ENCODE assay signal across 34 cellular contexts in genomic region chr3:40843208-40843624, GRCh38.
"Had no signal": no experiment of that assay in that cellular context is flagged by ENCODE, and none has a peak within 500 bp of the region (broad histone marks: within the 10 kb centered on the region; RNA-seq: fewer than 3 reads in every experiment).

No MANE protein-coding gene starts in this region.

- H3K27ac Mint-ChIP-seq: activated CD4-positive, alpha-beta memory T cell treated with anti-CD3 and anti-CD28 coated beads for 36 hours; activated CD4-positive, alpha-beta T cell treated with anti-CD3 and anti-CD28 coated beads for 36 hours; activated CD4-positive, alpha-beta T cell treated with anti-CD3 and anti-CD28 coated beads, Interleukin-2, amount 10 ng/mL, durations not matched to agents 24 days and 14 days; activated CD8-positive, alpha-beta memory T cell treated with anti-CD3 and anti-CD28 coated beads, Interleukin-2, amount 10 ng/mL, durations not matched to agents 7 days and 5 days; activated CD8-positive, alpha-beta T cell treated with anti-CD3 and anti-CD28 coated beads, Interleukin-2, amount 10 ng/mL, durations not matched to agents 7 days and 5 days; activated naive CD4-positive, alpha-beta T cell treated with anti-CD3 and anti-CD28 coated beads for 36 hours; activated naive CD4-positive, alpha-beta T cell treated with anti-CD3 and anti-CD28 coated beads, Interleukin-2, amount 50 U/mL, for 24 hours; activated naive CD8-positive, alpha-beta T cell treated with anti-CD3 and anti-CD28 coated beads for 36 hours; activated naive CD8-positive, alpha-beta T cell treated with anti-CD3 and anti-CD28 coated beads, Interleukin-2, amount 50 U/mL, for 24 hours; activated T-helper 1 cell treated with anti-CD3 and anti-CD28 coated beads, Interleukin-12 subunit alpha, Interleukin-12 subunit beta, Interleukin-2, Interleukin-4 antibody, amounts not matched to agents 30 ng/mL and 10 ng/mL and 1 ng/mL, durations not matched to agents 14 hours and 24 hours and 36 hours; activated T-helper 2 cell treated with anti-CD3 and anti-CD28 coated beads, Interferon-gamma antibody, Interleukin-2, Interleukin-4, amounts not matched to agents 10 μg/mL and 5 μg/mL and 100 μg/mL, durations not matched to agents 14 hours and 24 hours and 36 hours; T-helper 17 cell; T-helper 2 cell treated with Interferon-gamma antibody and Interleukin-4, amounts not matched to agents 5 μg/mL and 100 μg/mL, for 36 hours had no signal

- H3K36me3 ChIP-seq: adrenal gland, ascending aorta, breast epithelium, cardiac muscle cell, colonic mucosa, WERI-Rb-1 had no signal

- H3K4me1 ChIP-seq: adrenal gland, ascending aorta, breast epithelium, colonic mucosa had no signal

- H3K27me3 Mint-ChIP-seq: activated CD4-positive, alpha-beta T cell treated with anti-CD3 and anti-CD28 coated beads, Interleukin-2, amount 10 ng/mL, durations not matched to agents 24 days and 14 days; activated naive CD4-positive, alpha-beta T cell treated with anti-CD3 and anti-CD28 coated beads, Interleukin-2, amount 50 U/mL, for 24 hours; activated naive CD8-positive, alpha-beta T cell treated with anti-CD3 and anti-CD28 coated beads, Interleukin-2, amount 50 U/mL, for 24 hours; brain; T-helper 17 cell had no signal

- H3K36me3 Mint-ChIP-seq: activated CD4-positive, alpha-beta memory T cell treated with anti-CD3 and anti-CD28 coated beads for 36 hours; activated CD8-positive, alpha-beta memory T cell treated with anti-CD3 and anti-CD28 coated beads, Interleukin-2, amount 10 ng/mL, durations not matched to agents 7 days and 5 days; activated naive CD4-positive, alpha-beta T cell treated with anti-CD3 and anti-CD28 coated beads, Interleukin-2, amount 50 U/mL, for 24 hours; brain had no signal

- H3K9me3 Mint-ChIP-seq: activated CD4-positive, alpha-beta T cell treated with anti-CD3 and anti-CD28 coated beads, Interleukin-2, amount 10 ng/mL, durations not matched to agents 24 days and 14 days; activated naive CD4-positive, alpha-beta T cell treated with anti-CD3 and anti-CD28 coated beads, Interleukin-2, amount 50 U/mL, for 24 hours; activated naive CD8-positive, alpha-beta T cell treated with anti-CD3 and anti-CD28 coated beads, Interleukin-2, amount 50 U/mL, for 24 hours; activated T-helper 1 cell treated with anti-CD3 and anti-CD28 coated beads, Interleukin-12 subunit alpha, Interleukin-12 subunit beta, Interleukin-2, Interleukin-4 antibody, amounts not matched to agents 30 ng/mL and 10 ng/mL and 1 ng/mL, durations not matched to agents 14 hours and 24 hours and 36 hours; activated T-helper 2 cell treated with anti-CD3 and anti-CD28 coated beads, Interferon-gamma antibody, Interleukin-2, Interleukin-4, amounts not matched to agents 10 μg/mL and 5 μg/mL and 100 μg/mL, durations not matched to agents 14 hours and 24 hours and 36 hours had no signal

- ATAC-seq: activated CD4-positive, alpha-beta T cell treated with anti-CD3 and anti-CD28 coated beads for 36 hours; activated CD8-positive, alpha-beta memory T cell treated with anti-CD3 and anti-CD28 coated beads, Interleukin-2, amount 10 ng/mL, durations not matched to agents 7 days and 5 days; activated CD8-positive, alpha-beta T cell treated with anti-CD3 and anti-CD28 coated beads, Interleukin-2, amount 10 ng/mL, durations not matched to agents 7 days and 5 days; activated naive CD8-positive, alpha-beta T cell treated with anti-CD3 and anti-CD28 coated beads, Interleukin-2, amount 50 U/mL, for 24 hours; esophagus mucosa; T-helper 17 cell had no signal

- H3K27me3 ChIP-seq: adrenal gland, ascending aorta, breast epithelium, cardiac muscle cell, colonic mucosa had no signal

- H3K27ac ChIP-seq: ascending aorta, cardiac muscle cell, colonic mucosa, WERI-Rb-1 had no signal

- H3K9me3 ChIP-seq: adrenal gland, ascending aorta, breast epithelium, colonic mucosa had no signal

- H3K4me3 Mint-ChIP-seq: activated CD4-positive, alpha-beta memory T cell treated with anti-CD3 and anti-CD28 coated beads for 36 hours; activated CD4-positive, alpha-beta T cell treated with anti-CD3 and anti-CD28 coated beads for 36 hours; activated CD4-positive, alpha-beta T cell treated with anti-CD3 and anti-CD28 coated beads, Interleukin-2, amount 10 ng/mL, durations not matched to agents 24 days and 14 days; activated CD8-positive, alpha-beta memory T cell treated with anti-CD3 and anti-CD28 coated beads, Interleukin-2, amount 10 ng/mL, durations not matched to agents 7 days and 5 days; activated CD8-positive, alpha-beta T cell treated with anti-CD3 and anti-CD28 coated beads, Interleukin-2, amount 10 ng/mL, durations not matched to agents 7 days and 5 days; activated naive CD4-positive, alpha-beta T cell treated with anti-CD3 and anti-CD28 coated beads for 36 hours; activated naive CD4-positive, alpha-beta T cell treated with anti-CD3 and anti-CD28 coated beads, Interleukin-2, amount 50 U/mL, for 24 hours; activated naive CD8-positive, alpha-beta T cell treated with anti-CD3 and anti-CD28 coated beads for 36 hours; activated naive CD8-positive, alpha-beta T cell treated with anti-CD3 and anti-CD28 coated beads, Interleukin-2, amount 50 U/mL, for 24 hours; activated T-helper 1 cell treated with anti-CD3 and anti-CD28 coated beads, Interleukin-12 subunit alpha, Interleukin-12 subunit beta, Interleukin-2, Interleukin-4 antibody, amounts not matched to agents 30 ng/mL and 10 ng/mL and 1 ng/mL, durations not matched to agents 14 hours and 24 hours and 36 hours; brain; T-helper 17 cell; T-helper 2 cell treated with Interferon-gamma antibody and Interleukin-4, amounts not matched to agents 5 μg/mL and 100 μg/mL, for 36 hours had no signal

- DNase-seq: activated CD4-positive, alpha-beta memory T cell treated with anti-CD3 and anti-CD28 coated beads for 36 hours; activated CD4-positive, alpha-beta T cell treated with anti-CD3 and anti-CD28 coated beads for 36 hours; activated CD4-positive, alpha-beta T cell treated with anti-CD3 and anti-CD28 coated beads, Interleukin-2, amount 10 ng/mL, durations not matched to agents 24 days and 14 days; activated CD4-positive, CD25-positive, alpha-beta regulatory T cell; activated CD4-positive, CD25-positive, alpha-beta regulatory T cell treated with anti-CD3 and anti-CD28 coated beads, Interleukin-2, amount 50 U/mL, for 72 hours; activated CD8-positive, alpha-beta memory T cell treated with anti-CD3 and anti-CD28 coated beads, Interleukin-2, amount 10 ng/mL, durations not matched to agents 7 days and 5 days; activated CD8-positive, alpha-beta memory T cell treated with anti-CD3 and anti-CD28 coated beads, Interleukin-2, amount 50 U/mL, for 4 hours; activated CD8-positive, alpha-beta T cell treated with anti-CD3 and anti-CD28 coated beads, Interleukin-2, amount 10 ng/mL, durations not matched to agents 7 days and 5 days; activated effector memory CD4-positive, alpha-beta T cell treated with anti-CD3 and anti-CD28 coated beads, Interleukin-2, amount 50 U/mL, for 16 hours; activated naive CD4-positive, alpha-beta T cell treated with anti-CD3 and anti-CD28 coated beads for 36 hours; activated naive CD8-positive, alpha-beta T cell treated with anti-CD3 and anti-CD28 coated beads for 36 hours; activated naive CD8-positive, alpha-beta T cell treated with anti-CD3 and anti-CD28 coated beads, Interleukin-2, amount 50 U/mL, for 24 hours; activated T-cell treated with anti-CD3 and anti-CD28 coated beads, Interleukin-2, amount 50 U/mL, for 1 hour; activated T-cell treated with anti-CD3 and anti-CD28 coated beads, Interleukin-2, amount 50 U/mL, for 48 hours; amygdala; central memory CD4-positive, alpha-beta T cell; cerebellar nuclear complex; colonic mucosa; effector CD8-positive, alpha-beta T cell; foreskin fibroblast; head of caudate nucleus; T-helper 1 cell; T-helper 17 cell; WERI-Rb-1 had no signal

- H3K4me1 Mint-ChIP-seq: activated CD4-positive, alpha-beta T cell treated with anti-CD3 and anti-CD28 coated beads for 36 hours; activated CD4-positive, alpha-beta T cell treated with anti-CD3 and anti-CD28 coated beads, Interleukin-2, amount 10 ng/mL, durations not matched to agents 24 days and 14 days; activated CD8-positive, alpha-beta memory T cell treated with anti-CD3 and anti-CD28 coated beads, Interleukin-2, amount 10 ng/mL, durations not matched to agents 7 days and 5 days; activated naive CD4-positive, alpha-beta T cell treated with anti-CD3 and anti-CD28 coated beads, Interleukin-2, amount 50 U/mL, for 24 hours; activated naive CD8-positive, alpha-beta T cell treated with anti-CD3 and anti-CD28 coated beads for 36 hours; activated naive CD8-positive, alpha-beta T cell treated with anti-CD3 and anti-CD28 coated beads, Interleukin-2, amount 50 U/mL, for 24 hours; T-helper 17 cell had no signal

- H3K4me3 ChIP-seq: adrenal gland, ascending aorta, breast epithelium, cardiac muscle cell, colonic mucosa had no signal
